In genomic region chr3:52385157-52385556, GRCh38 we compare ENCODE assay signal across 8 cellular contexts. TPM values are rescaled to one million over a fixed set of nuclear protein-coding genes. Genes with fewer than 3 reads are reported as not detected.
DNase-seq lines count a peak whose midpoint lies in the region; ATAC-seq and TF ChIP-seq lines count a peak whose summit lies in the region.

No MANE protein-coding gene starts in this region.

- DNase-seq in BJ (ENCODE audit: low read depth) = no peak
- DNase-seq in GM20000 (ENCODE audit: low spot score) = peak; percentile 80
- peak; percentile 19 for DNase-seq in RPMI7951 (ENCODE audit: low read depth)
- peak; percentile 14 for DNase-seq in fibroblast of villous mesenchyme (ENCODE audit: low read depth)
- no peak for DNase-seq in left lobe of liver (ENCODE audit: low spot score)
- no peak for DNase-seq in esophagus squamous epithelium (lab: John Stamatoyannopoulos, UW)
- DNase-seq in RWPE1 (ENCODE audit: low spot score) = no peak
- no peak for DNase-seq in cerebellar nuclear complex (lab: John Stamatoyannopoulos, UW)

- no peaks in the 10 kb centered on the region for H3K4me1 ChIP-seq in esophagus squamous epithelium

- WGBS in esophagus squamous epithelium, 2 donors = 68 to 76% methylated on average over 3 to 9 of the region's 10 CpGs

- H3K4me3 ChIP-seq in BJ (ENCODE audit: low read depth, low read length) (no peak overlapping the region), fibroblast of villous mesenchyme (ENCODE audit: low read depth, low read length) (no peak overlapping the region), esophagus squamous epithelium (no peak overlapping the region)

- POLR2A ChIA-PET in BJ (lab: Charles Lee) (no interaction called here), RWPE1 (lab: Yijun Ruan, JAX; ENCODE audit: low non-redundant PET) (no interaction called here)

- no peaks in the 10 kb centered on the region for H3K27me3 ChIP-seq in BJ (ENCODE audit: control insufficient read depth, insufficient read depth, low read length)
- H3K27me3 ChIP-seq in esophagus squamous epithelium = no peaks in the 10 kb centered on the region

- no peak for TF ChIP-seq POLR2A in esophagus squamous epithelium (IDR thresholded peaks at IDR 0.05)

- TF ChIP-seq CTCF in BJ (IDR thresholded peaks at IDR 0.05; ENCODE audit: insufficient read depth, low read depth, low read length) (peak; percentile 64), GM20000 (IDR thresholded peaks at IDR 0.05; ENCODE audit: extremely low read depth, missing control alignments) (peak; percentile 83), fibroblast of villous mesenchyme (IDR thresholded peaks at IDR 0.05; ENCODE audit: insufficient read depth, low read depth, low read length) (peak; percentile 50), esophagus squamous epithelium (IDR thresholded peaks at IDR 0.05) (peak in 3 of 6 experiments; percentile 29 to 55 (median 37)), RWPE1 (conservative IDR thresholded peaks at IDR 0.05; ENCODE audit: low read depth) (no peak)

- CTCF ChIA-PET in BJ (lab: Yijun Ruan, JAX) = interaction anchor here (1.1 to 3.0 kb wide), 11 partner anchors 10 to 165 kb away, joined by 3 to 11 read pairs (median 5); no protein-coding TSS in a partner anchor
- CTCF ChIA-PET in RWPE1 (lab: Yijun Ruan, JAX) = interaction anchor here (0.6 to 0.9 kb wide), 3 partner anchors 20 to 39 kb away, joined by 3 to 9 read pairs (median 3); no protein-coding TSS in a partner anchor

- no peaks in the 10 kb centered on the region for H3K36me3 ChIP-seq in BJ (ENCODE audit: control insufficient read depth, insufficient read depth, low read length)
- H3K36me3 ChIP-seq in esophagus squamous epithelium = peaks cover 0 to 15% (median 0%) of the 10 kb centered on the region in 3 donors

- ATAC-seq in left lobe of liver = no peak

- intact Hi-C loops in esophagus squamous epithelium (cut with DNase I) = no loop called here

- H3K27ac ChIP-seq in esophagus squamous epithelium = no peak overlapping the region
- no peak overlapping the region for H3K27ac ChIP-seq in RWPE1

- H3K9me3 ChIP-seq in esophagus squamous epithelium = no peaks in the 10 kb centered on the region

RNA-seq across cellular contexts. Expression of gene BAP1, which starts 24.7 kb away (rescaled TPM):
- polyA plus RNA-seq in BJ (2011; rRNA removed) = 35.9 and 62.0 TPM in 2 replicates
- 38.3 and 57.5 TPM in 2 replicates for polyA minus RNA-seq in BJ (2011; rRNA and poly(A)+ RNA removed)
- total RNA-seq in RPMI7951 (2014; rRNA removed; shearing (Covaris generic)) = 50.3 and 57.7 TPM in 2 replicates
- total RNA-seq in fibroblast of villous mesenchyme (69.9 and 70.0 TPM in 2 replicates), left lobe of liver (46.9 TPM), esophagus squamous epithelium (10 to 100 TPM; 51.0 to 75.5 (median 56.2) TPM)

RNA-seq across cellular contexts. Expression of gene PHF7, which starts 25.3 kb away (rescaled TPM):
- 4.3 and 4.9 TPM in 2 replicates for polyA plus RNA-seq in BJ (2011; rRNA removed)
- polyA minus RNA-seq in BJ (2011; rRNA and poly(A)+ RNA removed) = 2.4 and 3.9 TPM in 2 replicates
- 5.4 and 10.8 TPM in 2 replicates for total RNA-seq in RPMI7951 (2014; rRNA removed; shearing (Covaris generic))
- total RNA-seq in fibroblast of villous mesenchyme (3.5 and 6.1 TPM in 2 replicates), left lobe of liver (6.9 TPM), esophagus squamous epithelium (1 to 10 TPM; 1.0 to 7.1 (median 4.5) TPM)

RNA-seq across cellular contexts. Expression of gene SEMA3G, which starts 59.7 kb away (rescaled TPM):
- not detected in 2 replicates for polyA plus RNA-seq in BJ (2011; rRNA removed)
- not detected in 2 replicates for polyA minus RNA-seq in BJ (2011; rRNA and poly(A)+ RNA removed)
- 0.10 and 0.12 TPM in 2 replicates for total RNA-seq in RPMI7951 (2014; rRNA removed; shearing (Covaris generic))
- total RNA-seq in fibroblast of villous mesenchyme (0.32 TPM in 1 of 2 replicates, not detected in the other), left lobe of liver (0.93 TPM), esophagus squamous epithelium (1 to 10 TPM in 3 of 4 donors, under 1 TPM in 1; 0.34 to 9.8 (median 3.4) TPM)

Comparison
In these comparisons a context has a peak if more than half of its experiments do, and no peak if none do; other contexts are left out.
1. DNase-seq: peak in GM20000 (single experiment), RPMI7951 (single experiment) and fibroblast of villous mesenchyme (single experiment); none in BJ (single experiment), left lobe of liver (single experiment), esophagus squamous epithelium (single experiment), RWPE1 (single experiment) and cerebellar nuclear complex (0 of 2).